Comparison of ENCODE assay signal across 24 cellular contexts in the genomic region with DNA sequence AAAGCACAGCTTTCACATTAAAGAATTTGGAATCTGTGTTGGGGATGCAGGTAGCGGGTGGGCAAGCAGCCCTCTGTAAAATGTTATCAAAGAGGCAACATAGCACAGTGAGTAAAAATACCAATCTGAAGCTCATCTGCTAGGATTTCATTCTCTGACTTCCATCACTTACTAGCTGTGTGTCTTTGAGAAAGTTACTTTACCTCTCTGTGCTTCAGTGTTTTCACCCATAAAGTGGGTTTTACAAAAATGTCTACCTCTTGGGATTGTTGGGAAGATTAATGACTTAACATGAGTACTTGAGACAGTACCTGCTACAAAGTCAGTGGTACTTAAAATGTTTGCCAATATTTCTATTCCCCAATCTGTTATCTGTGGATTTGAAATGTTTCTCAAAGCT.
"Had no signal": no experiment of that assay in that cellular context is flagged by ENCODE, and none has a peak within 500 bp of the region (broad histone marks: within the 10 kb centered on the region; RNA-seq: fewer than 3 reads in every experiment).

No MANE protein-coding gene starts in this region.

- H3K27ac Mint-ChIP-seq: immature natural killer cell; naive thymus-derived CD4-positive, alpha-beta T cell had no signal

- H3K9me3 Mint-ChIP-seq: immature natural killer cell had no signal

- H2AFZ ChIP-seq: hepatocyte had no signal

- H3K27ac ChIP-seq: coronary artery, dorsolateral prefrontal cortex, esophagus muscularis mucosa, foreskin keratinocyte, gastroesophageal sphincter, heart left ventricle, hepatocyte, left lung, lower lobe of right lung had no signal

- H3K79me2 ChIP-seq: hepatocyte had no signal

- H3K36me3 ChIP-seq: esophagus muscularis mucosa, gastroesophageal sphincter, heart left ventricle, left lung, lower lobe of right lung had no signal

- H3K4me1 Mint-ChIP-seq: immature natural killer cell; naive thymus-derived CD4-positive, alpha-beta T cell had no signal

- H3K27me3 ChIP-seq: esophagus muscularis mucosa, foreskin keratinocyte, heart left ventricle, hepatocyte, left lung had no signal

- H3K4me2 ChIP-seq: hepatocyte had no signal

- H3K9me3 ChIP-seq: esophagus muscularis mucosa, gastroesophageal sphincter, heart left ventricle, left lung, lower lobe of right lung had no signal

- ATAC-seq: foreskin keratinocyte; gastroesophageal sphincter; heart left ventricle; left cardiac atrium; left lung; left ventricle myocardium superior; lower lobe of right lung; naive thymus-derived CD4-positive, alpha-beta T cell had no signal

- H3K4me3 Mint-ChIP-seq: immature natural killer cell; naive thymus-derived CD4-positive, alpha-beta T cell had no signal

- DNase-seq: dermis blood vessel endothelial cell; dorsolateral prefrontal cortex; effector CD4-positive, alpha-beta T cell; effector memory CD4-positive, alpha-beta T cell; foreskin keratinocyte; heart left ventricle; hypothalamus; immature natural killer cell; islet precursor cell; kidney; left cardiac atrium; left lung; left ventricle myocardium superior; lower lobe of right lung; mesendoderm; midbrain; naive thymus-derived CD4-positive, alpha-beta T cell had no signal

- H3K4me1 ChIP-seq: esophagus muscularis mucosa, foreskin keratinocyte, gastroesophageal sphincter, heart left ventricle, left lung, lower lobe of right lung had no signal

- H3K4me3 ChIP-seq: coronary artery, dorsolateral prefrontal cortex, esophagus muscularis mucosa, gastroesophageal sphincter, heart left ventricle, hepatocyte, left lung, lower lobe of right lung had no signal

- FAIRE-seq: colon, endothelial cell of umbilical vein, frontal cortex, kidney had no signal

- H3K36me3 Mint-ChIP-seq: immature natural killer cell; naive thymus-derived CD4-positive, alpha-beta T cell had no signal
